In genomic region chr9:81687521-81688261, GRCh38 we compare ENCODE assay signal across 8 cellular contexts. TPM values are rescaled to one million over a fixed set of nuclear protein-coding genes. Genes with fewer than 3 reads are reported as not detected.
DNase-seq lines count a peak whose midpoint lies in the region; ATAC-seq and TF ChIP-seq lines count a peak whose summit lies in the region.

No MANE protein-coding gene starts in this region.

- H2AFZ ChIP-seq in MM.1S (ENCODE audit: low read length), result peak overlapping the region; percentile 71

- H3K9me3 ChIP-seq in MM.1S (replicated peaks; ENCODE audit: insufficient read depth, low read length) (no peaks in the 10 kb centered on the region), right lobe of liver (no peaks in the 10 kb centered on the region), thymus (ENCODE audit: control insufficient read depth) (peaks cover 2% of the 10 kb centered on the region)

- peak in 3 of 4 donors; percentile 2 to 4 (median 3) for ATAC-seq in right lobe of liver

- peak overlapping the region; percentile 72 for H3K4me3 ChIP-seq in MM.1S (ENCODE audit: low read length)
- H3K4me3 ChIP-seq in choroid plexus epithelial cell (ENCODE audit: low read depth, low read length), result peak overlapping the region; percentile 75
- H3K4me3 ChIP-seq in right lobe of liver, result peak overlapping the region; percentile 56 to 82 (median 76)
- peak overlapping the region; percentile 84 for H3K4me3 ChIP-seq in thymus (ENCODE audit: low read length)

- no peaks in the 10 kb centered on the region for H3K36me3 ChIP-seq in MM.1S (replicated peaks; ENCODE audit: insufficient read depth, low read length)
- peaks cover 0 to 16% (median 2%) of the 10 kb centered on the region in 4 donors for H3K36me3 ChIP-seq in right lobe of liver
- H3K36me3 ChIP-seq in thymus (ENCODE audit: control insufficient read depth, insufficient read depth), result no peaks in the 10 kb centered on the region

- peaks cover 16% of the 10 kb centered on the region for H3K27me3 ChIP-seq in MM.1S (replicated peaks; ENCODE audit: insufficient read depth, low read length)
- no peaks in the 10 kb centered on the region for H3K27me3 ChIP-seq in right lobe of liver
- peaks cover 33% of the 10 kb centered on the region for H3K27me3 ChIP-seq in thymus (ENCODE audit: control insufficient read depth, insufficient read depth)

- DNase-seq in EL, result peak; percentile 37
- DNase-seq in MM.1S, result no peak
- peak; percentile 28 for DNase-seq in choroid plexus epithelial cell (ENCODE audit: low read depth)
- DNase-seq in right lobe of liver, result peak; percentile 63 to 79 (median 70)
- DNase-seq in T1000 (lab: John Stamatoyannopoulos, UW), result no peak
- no peak for DNase-seq in NOMO-1 treated with dmso at 0.1 percent for 144 hours (lab: John Stamatoyannopoulos, UW; ENCODE audit: unreplicated experiment)
- no peak for DNase-seq in dedifferentiated amniotic fluid mesenchymal stem cell (ENCODE audit: extremely low spot score)

- no peak for TF ChIP-seq POLR2A in right lobe of liver (IDR thresholded peaks at IDR 0.05)

- H3F3A ChIP-seq in MM.1S (ENCODE audit: insufficient read depth, low read length), result 0 out of 2 replicates have a peak, but pooled peaks cover 2% of the 10 kb centered on the region

- peak overlapping the region; percentile 16; the same call in 1 of the 2 replicates for H3K9ac ChIP-seq in MM.1S (ENCODE audit: low read length)

- peak overlapping the region; percentile 95 for H3K4me2 ChIP-seq in MM.1S (ENCODE audit: low read depth, low read length)

- H3K9me2 ChIP-seq in MM.1S (replicated peaks; ENCODE audit: insufficient read depth, low read length), result no peaks in the 10 kb centered on the region

- H4K20me1 ChIP-seq in MM.1S (ENCODE audit: insufficient read depth, low read length), result no peaks in the 10 kb centered on the region

- WGBS in right lobe of liver (ENCODE audit: insufficient coverage, low coverage, low lambda C conversion rate, missing lambda C conversion rate), result 0% methylated on average over 17 of the region's 51 CpGs
- WGBS in thymus, result under 1% methylated on average over 51 of the region's 51 CpGs

- H3K79me2 ChIP-seq in MM.1S (ENCODE audit: low read length), result no peaks in the 10 kb centered on the region

- intact Hi-C loops in right lobe of liver (cut with DNase I), result no loop called here

- H3K27ac ChIP-seq in MM.1S (ENCODE audit: low read length) (no peak overlapping the region), right lobe of liver (peak overlapping the region; percentile 77 to 94 (median 89)), thymus (ENCODE audit: low read depth) (peak overlapping the region; percentile 20)

- H3K4me1 ChIP-seq in MM.1S (ENCODE audit: low read length) (no peaks in the 10 kb centered on the region), right lobe of liver (peaks cover 0 to 40% (median 15%) of the 10 kb centered on the region in 4 donors), thymus (ENCODE audit: control insufficient read depth, insufficient read depth, low read length) (peaks cover 15% of the 10 kb centered on the region)

- TF ChIP-seq CTCF in MM.1S (IDR thresholded peaks at IDR 0.05; ENCODE audit: low read length) (no peak), choroid plexus epithelial cell (conservative IDR thresholded peaks at IDR 0.05; ENCODE audit: low read depth, low read length) (no peak), right lobe of liver (IDR thresholded peaks at IDR 0.05) (no peak)

RNA-seq across cellular contexts. Expression of gene TLE1, which starts 1.7 kb away (rescaled TPM):
- 10 to 100 TPM; 31.9 to 62.9 (median 58.0) TPM for total RNA-seq in right lobe of liver
- 24.1 TPM for polyA plus RNA-seq in thymus

Comparison
In these comparisons a context has a peak if more than half of its experiments do, and no peak if none do; other contexts are left out.
1. DNase-seq: peak in EL (single experiment), choroid plexus epithelial cell (single experiment) and right lobe of liver (3 of 3); none in MM.1S (single experiment), T1000 (single experiment), NOMO-1 treated with dmso at 0.1 percent for 144 hours (single experiment) and dedifferentiated amniotic fluid mesenchymal stem cell (single experiment).
2. Peak in every context shown above with its lines, with median percentiles within 50 percentile points of each other: H3K4me3 ChIP-seq.